24 cellular contexts compared by ENCODE assay signal in genomic region chr17:57467801-57468200, GRCh38.
DNase-seq lines count a peak whose midpoint lies in the region; ATAC-seq, FAIRE-seq and TF ChIP-seq lines count a peak whose summit lies in the region.
"Had no signal": no experiment of that assay in that cellular context is flagged by ENCODE, and none has a peak within 500 bp of the region (broad histone marks: within the 10 kb centered on the region; RNA-seq: fewer than 3 reads in every experiment).

No MANE protein-coding gene starts in this region.

- H3K4me1 ChIP-seq in left ventricle myocardium inferior = peaks cover 67% of the 10 kb centered on the region
- peaks cover 100% of the 10 kb centered on the region for H3K4me1 ChIP-seq in OCI-LY1 (ENCODE audit: insufficient read depth, low read length, severe bottlenecking)

- H3K9me2 ChIP-seq in OCI-LY1 (ENCODE audit: low read depth, low read length) = no peaks in the 10 kb centered on the region

- intact Hi-C loops in left ventricle myocardium superior (cut with micrococcal nuclease) = no loop called here
- intact Hi-C loops in left ventricle myocardium inferior (cut with micrococcal nuclease) = no loop called here

- no peaks in the 10 kb centered on the region for H4K20me1 ChIP-seq in OCI-LY1 (ENCODE audit: insufficient read depth, low read length)

- H3K36me3 Mint-ChIP-seq in mesothelial cell of epicardium = peaks cover 3% of the 10 kb centered on the region
- H3K36me3 Mint-ChIP-seq in stimulated activated naive B cell treated with anti-CD40 and anti-IgM and Interleukin-4, amounts not matched to agents 10 μg/mL and 1 μg/mL and 100 μg/mL, for 72 hours = peaks cover 14 to 22% of the 10 kb centered on the region in 2 donors

- H3K4me1 Mint-ChIP-seq in mesothelial cell of epicardium = peaks cover 68% of the 10 kb centered on the region
- peaks cover 55 to 90% of the 10 kb centered on the region in 2 donors for H3K4me1 Mint-ChIP-seq in stimulated activated naive B cell treated with anti-CD40 and anti-IgM and Interleukin-4, amounts not matched to agents 10 μg/mL and 1 μg/mL and 100 μg/mL, for 72 hours

- H3K36me3 ChIP-seq in left ventricle myocardium inferior (no peaks in the 10 kb centered on the region), OCI-LY1 (ENCODE audit: insufficient read depth, low read length) (peaks cover 12% of the 10 kb centered on the region)

- H3K27me3 Mint-ChIP-seq in mesothelial cell of epicardium (ENCODE audit: low read depth) = no peaks in the 10 kb centered on the region
- H3K27me3 Mint-ChIP-seq in stimulated activated naive B cell treated with anti-CD40 and anti-IgM and Interleukin-4, amounts not matched to agents 10 μg/mL and 1 μg/mL and 100 μg/mL, for 72 hours = no peaks in the 10 kb centered on the region
- H3K27me3 Mint-ChIP-seq: CD4-positive, CD25-positive, alpha-beta regulatory T cell had no signal

- H3K4me3 Mint-ChIP-seq in mesothelial cell of epicardium = no peak overlapping the region
- no peak overlapping the region for H3K4me3 Mint-ChIP-seq in stimulated activated naive B cell treated with anti-CD40 and anti-IgM and Interleukin-4, amounts not matched to agents 10 μg/mL and 1 μg/mL and 100 μg/mL, for 72 hours
- H3K4me3 Mint-ChIP-seq: CD4-positive, CD25-positive, alpha-beta regulatory T cell; H9; HFFc6 had no signal

- DNase-seq in left ventricle myocardium superior (no peak), left ventricle myocardium inferior (no peak), mesothelial cell of epicardium (ENCODE audit: low spot score in 2 of 2, unreplicated experiment in 2 of 2) (no peak), HTR-8/SVneo (ENCODE audit: insufficient read length, low spot score) (no peak), DMS 273 (lab: John Stamatoyannopoulos, UW; ENCODE audit: unreplicated experiment) (no peak)
- no peak for DNase-seq in stimulated activated naive B cell treated with anti-CD40 and anti-IgM and Interleukin-4, amounts not matched to agents 10 μg/mL and 1 μg/mL and 100 μg/mL, for 72 hours
- DNase-seq: CD4-positive, CD25-positive, alpha-beta regulatory T cell; DMS79; H9; HFFc6; MV-4-11; NCI-H1105 treated with DMSO at 0.1 percent for 48 hours; NCI-H2081; NCI-H2171; NCI-H345; NCI-H524; NCI-H774; NK-92 treated with Interleukin-12 subunit alpha and Interleukin-12 subunit beta, amount 100 ng/mL, for 24 hours had no signal

- peaks cover 7% of the 10 kb centered on the region; the same call in 1 of the 2 replicates for H3K79me2 ChIP-seq in OCI-LY1 (ENCODE audit: insufficient read depth, low read length)

- no peaks in the 10 kb centered on the region for H3K9me3 ChIP-seq in left ventricle myocardium inferior (replicated peaks)
- H3K9me3 ChIP-seq in OCI-LY1 (ENCODE audit: low read length) = no peaks in the 10 kb centered on the region

- H2AFZ ChIP-seq in OCI-LY1 (ENCODE audit: low read length) = no peak overlapping the region

- H3K27ac ChIP-seq in left ventricle myocardium inferior (replicated peaks) = no peak overlapping the region
- H3K27ac ChIP-seq in OCI-LY1 (ENCODE audit: low read depth, low read length, poor library complexity, severe bottlenecking) = peak overlapping the region; percentile 100
- H3K27ac ChIP-seq: HL-60, KMS-11 had no signal

- H3K4me2 ChIP-seq in OCI-LY1 (ENCODE audit: low read length) = no peak overlapping the region; the same call in 1 of the 2 replicates
- H3K4me2 ChIP-seq: KMS-11 had no signal

- ATAC-seq in left ventricle myocardium superior (peak; percentile 64), HG02571 (IDR thresholded peaks at IDR 0.05; ENCODE audit: unreplicated experiment) (no peak)
- ATAC-seq in stimulated activated naive B cell treated with anti-CD40 and anti-IgM and Interleukin-4, amounts not matched to agents 10 μg/mL and 1 μg/mL and 100 μg/mL, for 72 hours (replicated peaks) = no peak
- ATAC-seq: Panc1 had no signal

- H3K9ac ChIP-seq in OCI-LY1 (ENCODE audit: low read length) = no peak overlapping the region; the same call in 1 of the 2 replicates
- H3K9ac ChIP-seq: KMS-11 had no signal

- H3K4me3 ChIP-seq in left ventricle myocardium inferior (no peak overlapping the region), OCI-LY1 (ENCODE audit: low read depth, low read length, poor library complexity, severe bottlenecking) (no peak overlapping the region)

- no peaks in the 10 kb centered on the region for H3K9me3 Mint-ChIP-seq in mesothelial cell of epicardium
- peaks cover 3 to 5% of the 10 kb centered on the region in 2 donors for H3K9me3 Mint-ChIP-seq in stimulated activated naive B cell treated with anti-CD40 and anti-IgM and Interleukin-4, amounts not matched to agents 10 μg/mL and 1 μg/mL and 100 μg/mL, for 72 hours
- H3K9me3 Mint-ChIP-seq: H9, HFFc6 had no signal

- peaks cover 10% of the 10 kb centered on the region for H3F3A ChIP-seq in OCI-LY1 (ENCODE audit: insufficient read depth, low read length)

- no peak for TF ChIP-seq CTCF in left ventricle myocardium inferior (IDR thresholded peaks at IDR 0.05; ENCODE audit: borderline replicate concordance)
- TF ChIP-seq CTCF in OCI-LY1 (IDR thresholded peaks at IDR 0.05; ENCODE audit: low read length) = no peak
- TF ChIP-seq CTCF in mesothelial cell of epicardium (IDR thresholded peaks at IDR 0.05; ENCODE audit: unreplicated experiment) = no peak

- FAIRE-seq in HTR-8/SVneo (lab: Jason Lieb, UNC) = no peak
- FAIRE-seq: A204.1 had no signal

- H3K27me3 ChIP-seq in left ventricle myocardium inferior (ENCODE audit: low read depth) (no peaks in the 10 kb centered on the region), OCI-LY1 (ENCODE audit: insufficient read depth, low read length) (no peaks in the 10 kb centered on the region)

- H3K27ac Mint-ChIP-seq in mesothelial cell of epicardium = peak overlapping the region; percentile 18
- H3K27ac Mint-ChIP-seq in stimulated activated naive B cell treated with anti-CD40 and anti-IgM and Interleukin-4, amounts not matched to agents 10 μg/mL and 1 μg/mL and 100 μg/mL, for 72 hours = peak overlapping the region; percentile 89
- H3K27ac Mint-ChIP-seq: HFFc6 had no signal
